ENCODE assay signal across 27 cellular contexts in the genomic region with DNA sequence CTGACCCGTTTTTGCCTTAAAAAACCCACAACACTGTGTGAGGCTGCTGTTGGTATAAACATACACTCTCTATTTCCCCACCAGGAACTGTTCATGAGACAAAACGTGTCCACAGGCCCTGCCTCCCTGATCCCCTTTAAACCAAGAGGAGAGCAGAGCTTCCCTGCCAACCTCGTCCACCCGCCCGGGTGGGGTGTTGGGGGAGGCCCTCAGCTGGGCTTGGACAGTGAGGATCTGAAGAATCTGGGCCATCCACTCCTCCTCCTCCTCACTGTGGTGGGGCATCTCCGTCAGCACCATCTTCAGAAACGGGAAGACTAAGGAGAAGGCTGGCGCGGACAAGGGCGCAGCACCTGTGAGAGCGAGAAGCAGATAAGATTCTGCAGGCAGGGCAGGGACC.
"Had no signal": no experiment of that assay in that cellular context is flagged by ENCODE, and none has a peak within 500 bp of the region (broad histone marks: within the 10 kb centered on the region; RNA-seq: fewer than 3 reads in every experiment).

No MANE protein-coding gene starts in this region.

- H3K27ac ChIP-seq: dorsolateral prefrontal cortex, esophagus muscularis mucosa, foreskin keratinocyte, gastroesophageal sphincter, heart left ventricle, hepatocyte, left ventricle myocardium inferior, lower lobe of right lung, prostate gland, right atrium auricular region, thoracic aorta, tibial nerve, upper lobe of left lung had no signal

- H3K79me2 ChIP-seq: hepatocyte had no signal

- H3K27me3 Mint-ChIP-seq: naive thymus-derived CD8-positive, alpha-beta T cell had no signal

- H3K27ac Mint-ChIP-seq: endodermal cell; naive thymus-derived CD8-positive, alpha-beta T cell; nephron progenitor cell had no signal

- ATAC-seq: foreskin keratinocyte; gastroesophageal sphincter; heart left ventricle; left colon; lower lobe of right lung; naive thymus-derived CD8-positive, alpha-beta T cell; sciatic nerve; stimulated activated naive CD8-positive, alpha-beta T cell treated with anti-CD3 and anti-CD28 coated beads, Interleukin-15, Interleukin-2, amounts not matched to agents 100 U/mL and 50 U/mL, for 24 hours had no signal

- DNase-seq: effector CD4-positive, alpha-beta T cell; endodermal cell; foreskin keratinocyte; heart left ventricle; kidney glomerular epithelial cell; left colon; left ventricle myocardium inferior; lower lobe of right lung; naive thymus-derived CD8-positive, alpha-beta T cell; nephron progenitor cell; nucleus accumbens; stimulated activated CD4-positive, alpha-beta T cell treated with anti-CD3 and anti-CD28 coated beads, Interleukin-12 subunit alpha, Interleukin-12 subunit beta, amount 100 ng/mL, for 4 hours; stimulated activated CD4-positive, alpha-beta T cell treated with anti-CD3 and anti-CD28 coated beads, Interleukin-1b, Interleukin-23, amount 100 ng/mL, for 48 hours; stimulated activated CD4-positive, alpha-beta T cell treated with anti-CD3 and anti-CD28 coated beads, Interleukin-4, amount 100 ng/mL, for 1 hour; stimulated activated CD8-positive, alpha-beta memory T cell treated with anti-CD3 and anti-CD28 coated beads, Interleukin-4, amount 100 ng/mL, for 48 hours; stimulated activated naive CD8-positive, alpha-beta T cell treated with anti-CD3 and anti-CD28 coated beads, Interleukin-15, Interleukin-2, amounts not matched to agents 100 U/mL and 50 U/mL, for 24 hours; upper lobe of left lung had no signal

- H3K4me1 Mint-ChIP-seq: endodermal cell; naive thymus-derived CD8-positive, alpha-beta T cell; nephron progenitor cell had no signal

- H3K4me3 Mint-ChIP-seq: endodermal cell; naive thymus-derived CD8-positive, alpha-beta T cell; nephron progenitor cell had no signal

- H3K9me3 ChIP-seq: esophagus muscularis mucosa, gastroesophageal sphincter, heart left ventricle, left ventricle myocardium inferior, lower lobe of right lung, prostate gland, right atrium auricular region, thoracic aorta, tibial nerve, upper lobe of left lung had no signal

- H3K4me2 ChIP-seq: hepatocyte, smooth muscle cell had no signal

- H3K4me1 ChIP-seq: foreskin keratinocyte, gastroesophageal sphincter, heart left ventricle, left ventricle myocardium inferior, lower lobe of right lung, prostate gland, tibial nerve, upper lobe of left lung had no signal

- H3K27me3 ChIP-seq: dorsolateral prefrontal cortex, esophagus muscularis mucosa, foreskin keratinocyte, gastroesophageal sphincter, heart left ventricle, hepatocyte, right atrium auricular region, tibial nerve, upper lobe of left lung had no signal

- H3K9me3 Mint-ChIP-seq: endodermal cell; naive thymus-derived CD8-positive, alpha-beta T cell; nephron progenitor cell had no signal

- H2AFZ ChIP-seq: hepatocyte had no signal

- H3K4me3 ChIP-seq: dorsolateral prefrontal cortex, esophagus muscularis mucosa, gastroesophageal sphincter, heart left ventricle, hepatocyte, left ventricle myocardium inferior, lower lobe of right lung, prostate gland, right atrium auricular region, smooth muscle cell, thoracic aorta, tibial nerve, upper lobe of left lung had no signal
